In the genomic region with DNA sequence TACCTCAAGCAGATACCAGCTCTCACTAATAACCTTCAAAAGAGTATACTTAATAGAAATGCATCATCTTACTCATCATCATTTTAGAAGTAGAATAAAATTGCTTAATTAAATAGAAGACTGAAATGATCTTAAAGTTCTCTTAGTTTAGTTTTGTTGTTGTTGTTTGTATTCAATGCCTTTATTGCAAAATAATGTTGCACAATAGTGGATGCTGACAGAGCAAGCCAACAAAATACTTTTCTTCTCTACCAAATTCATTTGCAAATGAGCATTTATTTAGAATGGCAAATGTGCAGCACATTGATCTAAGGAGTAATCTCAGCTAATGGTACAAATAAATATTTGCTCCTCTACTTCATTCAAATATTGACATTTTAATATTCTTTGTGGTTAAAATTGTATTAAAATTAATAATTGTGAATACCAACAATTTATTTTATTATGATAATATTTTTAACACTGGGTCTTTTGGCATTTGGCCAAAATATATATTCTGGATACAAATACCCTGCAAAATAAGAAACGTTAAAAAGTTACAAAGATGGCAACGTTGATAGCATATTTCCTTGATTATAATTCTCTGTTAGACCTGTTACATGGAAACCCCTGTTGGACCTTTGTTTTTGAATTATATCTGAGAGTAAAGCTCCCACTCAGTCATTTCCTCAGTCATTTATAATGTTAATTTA, we compare ENCODE assay signal across 38 cellular contexts.
"Had no signal": no experiment of that assay in that cellular context is flagged by ENCODE, and none has a peak within 500 bp of the region (broad histone marks: within the 10 kb centered on the region; RNA-seq: fewer than 3 reads in every experiment).

No MANE protein-coding gene starts in this region.

- H3K27ac Mint-ChIP-seq: activated CD4-positive, alpha-beta memory T cell treated with anti-CD3 and anti-CD28 coated beads, Interleukin-2, amount 10 ng/mL, durations not matched to agents 7 days and 5 days; activated CD4-positive, alpha-beta T cell treated with anti-CD3 and anti-CD28 coated beads for 36 hours; activated CD4-positive, alpha-beta T cell treated with anti-CD3 and anti-CD28 coated beads, Interleukin-2, amount 10 ng/mL, durations not matched to agents 7 days and 5 days; activated CD8-positive, alpha-beta memory T cell treated with anti-CD3 and anti-CD28 coated beads, Interleukin-2, amount 10 ng/mL, durations not matched to agents 7 days and 5 days; activated CD8-positive, alpha-beta T cell treated with anti-CD3 and anti-CD28 coated beads, Interleukin-2, amount 10 ng/mL, durations not matched to agents 7 days and 5 days; activated naive CD4-positive, alpha-beta T cell treated with anti-CD3 and anti-CD28 coated beads, Interleukin-2, amount 10 ng/mL, durations not matched to agents 7 days and 5 days; activated naive CD4-positive, alpha-beta T cell treated with anti-CD3 and anti-CD28 coated beads, Interleukin-2, amount 50 U/mL, for 24 hours; activated naive CD8-positive, alpha-beta T cell; activated naive CD8-positive, alpha-beta T cell treated with anti-CD3 and anti-CD28 coated beads, Interleukin-2, amount 10 ng/mL, durations not matched to agents 7 days and 5 days; activated naive CD8-positive, alpha-beta T cell treated with anti-CD3 and anti-CD28 coated beads, Interleukin-2, amount 50 U/mL, for 24 hours; activated T-cell treated with anti-CD3 and anti-CD28 coated beads, Interleukin-2, amount 50 U/mL, for 24 hours; activated T-helper 2 cell treated with anti-CD3 and anti-CD28 coated beads, Interferon-gamma antibody, Interleukin-2, Interleukin-4, amounts not matched to agents 10 μg/mL and 5 μg/mL and 100 μg/mL, durations not matched to agents 14 hours and 24 hours and 36 hours; brain; T-helper 1 cell treated with Interleukin-12 subunit alpha and Interleukin-12 subunit beta and Interleukin-4 antibody, amounts not matched to agents 30 μg/mL and 1 μg/mL, for 36 hours; T-helper 2 cell treated with Interferon-gamma antibody and Interleukin-4, amounts not matched to agents 5 μg/mL and 100 μg/mL, for 36 hours; WTC11 had no signal

- H3K27ac ChIP-seq: ascending aorta, cardiac muscle cell, WERI-Rb-1 had no signal

- H3K9me3 ChIP-seq: ascending aorta had no signal

- H3K4me1 Mint-ChIP-seq: activated CD4-positive, alpha-beta memory T cell treated with anti-CD3 and anti-CD28 coated beads, Interleukin-2, amount 10 ng/mL, durations not matched to agents 7 days and 5 days; activated CD4-positive, alpha-beta T cell treated with anti-CD3 and anti-CD28 coated beads for 36 hours; activated CD4-positive, alpha-beta T cell treated with anti-CD3 and anti-CD28 coated beads, Interleukin-2, amount 10 ng/mL, durations not matched to agents 7 days and 5 days; activated CD8-positive, alpha-beta memory T cell treated with anti-CD3 and anti-CD28 coated beads, Interleukin-2, amount 10 ng/mL, durations not matched to agents 7 days and 5 days; activated naive CD4-positive, alpha-beta T cell treated with anti-CD3 and anti-CD28 coated beads, Interleukin-2, amount 10 ng/mL, durations not matched to agents 7 days and 5 days; activated naive CD4-positive, alpha-beta T cell treated with anti-CD3 and anti-CD28 coated beads, Interleukin-2, amount 50 U/mL, for 24 hours; activated naive CD8-positive, alpha-beta T cell treated with anti-CD3 and anti-CD28 coated beads, Interleukin-2, amount 10 ng/mL, durations not matched to agents 7 days and 5 days; activated naive CD8-positive, alpha-beta T cell treated with anti-CD3 and anti-CD28 coated beads, Interleukin-2, amount 50 U/mL, for 24 hours; central memory CD8-positive, alpha-beta T cell had no signal

- H3K4me1 ChIP-seq: ascending aorta had no signal

- H3K4me3 ChIP-seq: ascending aorta, cardiac muscle cell had no signal

- H3K27me3 ChIP-seq: ascending aorta, cardiac muscle cell had no signal

- DNase-seq: activated CD4-positive, alpha-beta memory T cell treated with anti-CD3 and anti-CD28 coated beads, Interleukin-2, amount 10 ng/mL, durations not matched to agents 7 days and 5 days; activated CD4-positive, alpha-beta T cell treated with anti-CD3 and anti-CD28 coated beads for 1 hour; activated CD4-positive, alpha-beta T cell treated with anti-CD3 and anti-CD28 coated beads for 36 hours; activated CD4-positive, alpha-beta T cell treated with anti-CD3 and anti-CD28 coated beads for 48 hours; activated CD4-positive, alpha-beta T cell treated with anti-CD3 and anti-CD28 coated beads, Interleukin-2, amount 10 ng/mL, durations not matched to agents 7 days and 5 days; activated CD4-positive, alpha-beta T cell treated with anti-CD3 and anti-CD28 coated beads, Interleukin-2, amount 50 U/mL, for 48 hours; activated CD4-positive, CD25-positive, alpha-beta regulatory T cell; activated CD8-positive, alpha-beta memory T cell treated with anti-CD3 and anti-CD28 coated beads for 24 hours; activated CD8-positive, alpha-beta memory T cell treated with anti-CD3 and anti-CD28 coated beads, Interleukin-2, amount 10 ng/mL, durations not matched to agents 7 days and 5 days; activated CD8-positive, alpha-beta memory T cell treated with anti-CD3 and anti-CD28 coated beads, Interleukin-2, amount 50 U/mL, for 48 hours; activated CD8-positive, alpha-beta T cell treated with anti-CD3 and anti-CD28 coated beads, Interleukin-2, amount 10 ng/mL, durations not matched to agents 7 days and 5 days; activated effector memory CD4-positive, alpha-beta T cell treated with Interleukin-2 at 50 U/mL for 16 hours; activated gamma-delta T cell; activated naive CD4-positive, alpha-beta T cell treated with anti-CD3 and anti-CD28 coated beads, Interleukin-2, amount 10 ng/mL, durations not matched to agents 7 days and 5 days; activated naive CD4-positive, alpha-beta T cell treated with Interleukin-2 at 50 U/mL for 16 hours; activated naive CD8-positive, alpha-beta T cell treated with anti-CD3 and anti-CD28 coated beads, Interleukin-2, amount 10 ng/mL, durations not matched to agents 7 days and 5 days; activated naive CD8-positive, alpha-beta T cell treated with anti-CD3 and anti-CD28 coated beads, Interleukin-2, amount 50 U/mL, for 24 hours; activated T-cell treated with anti-CD3 and anti-CD28 coated beads, Interleukin-2, amount 50 U/mL, for 24 hours; activated T-cell treated with anti-CD3 and anti-CD28 coated beads, Interleukin-2, amount 50 U/mL, for 48 hours; amygdala; anterior cingulate cortex; caudate nucleus; cerebellar nuclear complex; T-helper 2 cell; T-helper 9 cell; WERI-Rb-1 had no signal

- H3K27me3 Mint-ChIP-seq: activated CD4-positive, alpha-beta memory T cell treated with anti-CD3 and anti-CD28 coated beads, Interleukin-2, amount 10 ng/mL, durations not matched to agents 7 days and 5 days; activated CD4-positive, alpha-beta T cell treated with anti-CD3 and anti-CD28 coated beads for 36 hours; activated CD4-positive, alpha-beta T cell treated with anti-CD3 and anti-CD28 coated beads, Interleukin-2, amount 10 ng/mL, durations not matched to agents 7 days and 5 days; activated CD8-positive, alpha-beta memory T cell treated with anti-CD3 and anti-CD28 coated beads, Interleukin-2, amount 10 ng/mL, durations not matched to agents 7 days and 5 days; activated naive CD4-positive, alpha-beta T cell treated with anti-CD3 and anti-CD28 coated beads, Interleukin-2, amount 10 ng/mL, durations not matched to agents 7 days and 5 days; activated naive CD4-positive, alpha-beta T cell treated with anti-CD3 and anti-CD28 coated beads, Interleukin-2, amount 50 U/mL, for 24 hours; activated naive CD8-positive, alpha-beta T cell; activated naive CD8-positive, alpha-beta T cell treated with anti-CD3 and anti-CD28 coated beads, Interleukin-2, amount 10 ng/mL, durations not matched to agents 7 days and 5 days; activated naive CD8-positive, alpha-beta T cell treated with anti-CD3 and anti-CD28 coated beads, Interleukin-2, amount 50 U/mL, for 24 hours; activated T-cell treated with anti-CD3 and anti-CD28 coated beads, Interleukin-2, amount 50 U/mL, for 24 hours; brain; central memory CD8-positive, alpha-beta T cell had no signal

- H3K9me3 Mint-ChIP-seq: activated naive CD8-positive, alpha-beta T cell treated with anti-CD3 and anti-CD28 coated beads, Interleukin-2, amount 10 ng/mL, durations not matched to agents 7 days and 5 days; brain; WTC11 had no signal

- H3K4me3 Mint-ChIP-seq: activated CD4-positive, alpha-beta memory T cell treated with anti-CD3 and anti-CD28 coated beads, Interleukin-2, amount 10 ng/mL, durations not matched to agents 7 days and 5 days; activated CD4-positive, alpha-beta T cell treated with anti-CD3 and anti-CD28 coated beads for 36 hours; activated CD4-positive, alpha-beta T cell treated with anti-CD3 and anti-CD28 coated beads, Interleukin-2, amount 10 ng/mL, durations not matched to agents 7 days and 5 days; activated CD8-positive, alpha-beta memory T cell treated with anti-CD3 and anti-CD28 coated beads, Interleukin-2, amount 10 ng/mL, durations not matched to agents 7 days and 5 days; activated CD8-positive, alpha-beta T cell treated with anti-CD3 and anti-CD28 coated beads, Interleukin-2, amount 10 ng/mL, durations not matched to agents 7 days and 5 days; activated naive CD4-positive, alpha-beta T cell treated with anti-CD3 and anti-CD28 coated beads, Interleukin-2, amount 10 ng/mL, durations not matched to agents 7 days and 5 days; activated naive CD4-positive, alpha-beta T cell treated with anti-CD3 and anti-CD28 coated beads, Interleukin-2, amount 50 U/mL, for 24 hours; activated naive CD8-positive, alpha-beta T cell; activated naive CD8-positive, alpha-beta T cell treated with anti-CD3 and anti-CD28 coated beads, Interleukin-2, amount 10 ng/mL, durations not matched to agents 7 days and 5 days; activated naive CD8-positive, alpha-beta T cell treated with anti-CD3 and anti-CD28 coated beads, Interleukin-2, amount 50 U/mL, for 24 hours; activated T-cell treated with anti-CD3 and anti-CD28 coated beads, Interleukin-2, amount 50 U/mL, for 24 hours; brain; central memory CD8-positive, alpha-beta T cell; T-helper 1 cell treated with Interleukin-12 subunit alpha and Interleukin-12 subunit beta and Interleukin-4 antibody, amounts not matched to agents 30 μg/mL and 1 μg/mL, for 36 hours; T-helper 2 cell treated with Interferon-gamma antibody and Interleukin-4, amounts not matched to agents 5 μg/mL and 100 μg/mL, for 36 hours; WTC11 had no signal

- H3K36me3 Mint-ChIP-seq: activated CD8-positive, alpha-beta memory T cell treated with anti-CD3 and anti-CD28 coated beads, Interleukin-2, amount 10 ng/mL, durations not matched to agents 7 days and 5 days; activated naive CD4-positive, alpha-beta T cell treated with anti-CD3 and anti-CD28 coated beads, Interleukin-2, amount 10 ng/mL, durations not matched to agents 7 days and 5 days; activated naive CD4-positive, alpha-beta T cell treated with anti-CD3 and anti-CD28 coated beads, Interleukin-2, amount 50 U/mL, for 24 hours; activated naive CD8-positive, alpha-beta T cell; activated naive CD8-positive, alpha-beta T cell treated with anti-CD3 and anti-CD28 coated beads, Interleukin-2, amount 10 ng/mL, durations not matched to agents 7 days and 5 days; brain; WTC11 had no signal

- H3K36me3 ChIP-seq: ascending aorta, cardiac muscle cell, WERI-Rb-1 had no signal

- FAIRE-seq: bronchial epithelial cell had no signal

- ATAC-seq: activated CD4-positive, alpha-beta T cell treated with anti-CD3 and anti-CD28 coated beads for 36 hours; activated CD4-positive, CD25-positive, alpha-beta regulatory T cell treated with anti-CD3 and anti-CD28 coated beads, Interleukin-2, amount 50 U/mL, for 24 hours; activated CD8-positive, alpha-beta memory T cell treated with anti-CD3 and anti-CD28 coated beads, Interleukin-2, amount 10 ng/mL, durations not matched to agents 7 days and 5 days; activated CD8-positive, alpha-beta T cell treated with anti-CD3 and anti-CD28 coated beads, Interleukin-2, amount 10 ng/mL, durations not matched to agents 7 days and 5 days; activated naive CD8-positive, alpha-beta T cell treated with anti-CD3 and anti-CD28 coated beads, Interleukin-2, amount 50 U/mL, for 24 hours; WTC11 had no signal
